In the genomic region with DNA sequence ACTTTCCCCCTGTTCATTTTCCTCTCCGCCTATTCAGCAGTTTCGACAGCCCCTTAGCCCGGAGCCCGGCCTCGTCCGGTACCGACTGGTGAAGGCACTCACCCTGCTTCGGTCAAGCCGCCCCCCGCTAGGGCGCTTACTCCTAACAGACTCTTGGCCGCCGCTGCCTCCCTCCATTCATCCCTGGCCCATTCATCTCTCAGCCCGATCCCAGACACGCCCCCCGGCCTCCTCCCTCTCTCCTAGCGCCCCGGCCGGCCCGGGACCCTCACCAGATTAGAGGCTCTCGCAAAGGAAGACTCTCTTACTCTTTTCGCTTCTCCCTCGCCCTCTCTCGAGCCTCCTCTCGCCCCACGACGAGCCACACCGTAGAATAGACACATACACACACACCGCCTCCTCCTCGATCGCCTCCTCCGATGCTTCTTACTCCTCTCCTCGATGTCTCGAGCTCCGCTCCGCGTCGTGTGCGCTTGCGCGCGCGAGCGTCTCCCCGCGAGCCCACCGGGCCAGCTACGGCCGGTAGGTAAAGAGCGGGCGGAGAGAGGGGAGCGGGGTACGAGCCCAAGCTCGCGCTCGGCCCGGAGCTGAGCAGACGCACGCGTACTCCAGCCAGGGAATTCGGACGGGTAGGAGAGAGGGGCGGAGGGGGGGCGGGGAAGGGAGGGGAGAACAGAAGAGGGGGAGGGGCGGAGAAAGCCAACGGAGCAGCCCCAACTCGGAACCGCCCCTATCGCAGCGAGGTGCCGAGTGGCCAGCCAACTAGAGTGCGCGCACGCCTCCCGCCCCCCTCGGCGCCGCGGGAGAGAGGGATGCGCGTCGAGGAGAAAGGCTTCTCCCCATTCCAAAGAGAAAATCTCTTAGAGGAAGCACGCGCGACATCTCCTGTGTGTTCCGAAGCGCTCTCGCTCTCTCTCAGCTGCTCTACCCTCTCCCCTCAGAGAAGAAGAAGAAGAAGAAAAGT, we compare ENCODE assay signal across 8 cellular contexts. TPM values are rescaled to one million over a fixed set of nuclear protein-coding genes. Genes with fewer than 3 reads are reported as not detected.
DNase-seq lines count a peak whose midpoint lies in the region; ATAC-seq and TF ChIP-seq lines count a peak whose summit lies in the region.

A gene (minus strand): TSS at position 633 of the 964 bp plus-strand sequence.

- H3K27ac ChIP-seq in ascending aorta (peak within 1 kb of the TSS; percentile 84 to 86), left ventricle myocardium inferior (replicated peaks) (peak within 1 kb of the TSS; percentile 48), ovary (peak within 1 kb of the TSS; percentile 90 to 98), upper lobe of right lung (peak within 1 kb of the TSS; percentile 47)

- in situ Hi-C loops in KBM-7 (cut with MboI; ENCODE audit: low pct_unique_long_range_greater_than_20kb, low sequenced_read_pairs), result loop anchor here (25.0 kb wide), 1 partner anchor 105 kb away; no protein-coding TSS in a partner anchor

- H3K27me3 ChIP-seq in ascending aorta (no peaks in the 10 kb centered on the region), left ventricle myocardium inferior (ENCODE audit: low read depth) (no peaks in the 10 kb centered on the region), ovary (no peaks in the 10 kb centered on the region), upper lobe of right lung (no peaks in the 10 kb centered on the region)

- no peaks in the 10 kb centered on the region for H3K4me1 ChIP-seq in ascending aorta
- peaks cover 5% of the 10 kb centered on the region for H3K4me1 ChIP-seq in left ventricle myocardium inferior
- H3K4me1 ChIP-seq in ovary (ENCODE audit: insufficient read depth), result no peaks in the 10 kb centered on the region
- H3K4me1 ChIP-seq in upper lobe of right lung, result no peaks in the 10 kb centered on the region

- TF ChIP-seq EP300 in ovary (IDR thresholded peaks at IDR 0.05), result no peak

- intact Hi-C loops in ascending aorta (cut with DNase I) (loop anchor here (1.0 to 5.0 kb wide), 7 partner anchors 83 to 915 kb away; a partner anchor contains a TSS), left ventricle myocardium inferior (cut with micrococcal nuclease) (no loop called here), ovary (cut with DNase I) (no loop called here), upper lobe of right lung (cut with DNase I) (no loop called here)

- DNase-seq in AG08395 (ENCODE audit: low spot score) (peak; percentile 27), KBM-7 (peak; percentile 26), T follicular helper cell (ENCODE audit: low read depth) (peak; percentile 21), ascending aorta (ENCODE audit: low spot score in 2 of 2) (peak; percentile 18 to 86), left ventricle myocardium inferior (peak; percentile 71), ovary (peak; percentile 84 to 90 (median 89)), upper lobe of right lung (peak; percentile 81)

- TF ChIP-seq CTCF in ascending aorta (IDR thresholded peaks at IDR 0.05) (no peak), left ventricle myocardium inferior (IDR thresholded peaks at IDR 0.05; ENCODE audit: borderline replicate concordance) (no peak), ovary (IDR thresholded peaks at IDR 0.05) (no peak), upper lobe of right lung (IDR thresholded peaks at IDR 0.05) (no peak)

- 39 to 47% (median 42%) methylated on average over 87 to 88 of the region's 88 CpGs for WGBS in ovary, 3 donors

- H3K4me3 ChIP-seq in ascending aorta (peak within 1 kb of the TSS; percentile 56 to 67), left ventricle myocardium inferior (peak within 1 kb of the TSS; percentile 68), ovary (peak within 1 kb of the TSS; percentile 39), upper lobe of right lung (peak within 1 kb of the TSS; percentile 53)

- ATAC-seq in upper lobe of right lung (peak; percentile 92), GM21619 (IDR thresholded peaks at IDR 0.05; ENCODE audit: unreplicated experiment) (no peak)

- H3K36me3 ChIP-seq in ascending aorta (no peaks in the 10 kb centered on the region), left ventricle myocardium inferior (no peaks in the 10 kb centered on the region), ovary (no peaks in the 10 kb centered on the region), upper lobe of right lung (no peaks in the 10 kb centered on the region)

- H3K9me3 ChIP-seq in ascending aorta (no peaks in the 10 kb centered on the region), left ventricle myocardium inferior (replicated peaks) (no peaks in the 10 kb centered on the region), ovary (no peaks in the 10 kb centered on the region), upper lobe of right lung (no peaks in the 10 kb centered on the region)

- peak; percentile 56 for TF ChIP-seq POLR2A in ovary (IDR thresholded peaks at IDR 0.05)

RNA-seq across cellular contexts. Expression of the gene that starts here (rescaled TPM):
- total RNA-seq in ascending aorta (3.3 TPM), left ventricle myocardium inferior (0.88 TPM), ovary (10 to 100 TPM in 5 of 7 donors, 1 to 10 TPM in 2; 5.6 to 42.8 (median 11.7) TPM), upper lobe of right lung (1.8 TPM)
- 1 to 10 TPM; 1.8 to 2.2 TPM for polyA plus RNA-seq in ovary

Comparison
In these comparisons a context has a peak if more than half of its experiments do, and no peak if none do; other contexts are left out.
1. Peak in DNase-seq, H3K4me3 ChIP-seq and H3K27ac ChIP-seq in left ventricle myocardium inferior; RNA of the gene not detected or under 1 TPM.
2. DNase-seq: peak in every context shown above with its lines; median percentile 89 in ovary; 81 in upper lobe of right lung; 71 in left ventricle myocardium inferior; 52 in ascending aorta; 27 in AG08395; 26 in KBM-7; 21 in T follicular helper cell.